ENCODE assay signal across 8 cellular contexts in genomic region chr20:30579824-30580438, GRCh38.
DNase-seq lines count a peak whose midpoint lies in the region; TF ChIP-seq lines count a peak whose summit lies in the region.
"Not testable (repeated sequence)": the region's sequence is repeated elsewhere in the genome, so short reads cannot be mapped to it uniquely, and the experiment has no call there.

No MANE protein-coding gene starts in this region.

- H3K4ac ChIP-seq in neuronal stem cell (ENCODE audit: low read length), result not testable (repeated sequence)

- not testable (repeated sequence) for H2BK15ac ChIP-seq in neuronal stem cell (ENCODE audit: low read length)

- not testable (repeated sequence) for H4K91ac ChIP-seq in neuronal stem cell (ENCODE audit: low read depth, low read length, poor library complexity)

- peak overlapping the region; percentile 73 for H3K4me3 Mint-ChIP-seq in Calu3 (ENCODE audit: low read depth, unreplicated experiment)

- not testable (repeated sequence) for H3K27me3 ChIP-seq in fibroblast of lung (ENCODE audit: control insufficient read depth, insufficient read depth, low read length); neuronal stem cell (ENCODE audit: control insufficient read depth in 3 of 3, insufficient read depth in 3 of 3, low read depth in 1 of 3, low read length in 3 of 3); testis

- not testable (repeated sequence) for H3K27ac ChIP-seq in fibroblast of lung (ENCODE audit: insufficient read depth, low read length); neuronal stem cell (replicated peaks; ENCODE audit: low read length)
- H3K27ac ChIP-seq in testis, result peak overlapping the region; percentile 7 to 23

- WGBS in neuronal stem cell (ENCODE audit: extremely low coverage in 2 of 2, insufficient read length in 2 of 2, insufficient replicate concordance in 1 of 2), 2 donors, result no CpG with 5 or more reads among the region's 27 CpGs
- WGBS in testis, 2 donors, result 3 to 10% methylated on average over 13 to 27 of the region's 27 CpGs

- not testable (repeated sequence) for H3K4me1 Mint-ChIP-seq in Calu3 (ENCODE audit: low read depth, unreplicated experiment)

- H2BK120ac ChIP-seq in neuronal stem cell (ENCODE audit: low read depth, low read length), result not testable (repeated sequence)

- BruUV-seq in Calu3 (replicated peaks; lab: Mats Ljungman, UMichigan), result not testable (repeated sequence)

- intact Hi-C loops in Calu3 (cut with micrococcal nuclease; ENCODE audit: unreplicated experiment); testis (cut with DNase I; ENCODE audit: low total_unique reads): not testable (repeated sequence)

- not testable (repeated sequence) for H2AFZ ChIP-seq in fibroblast of lung (ENCODE audit: low read length)
- peak overlapping the region; percentile 64 for H2AFZ ChIP-seq in neuronal stem cell (ENCODE audit: low read length)

- H3K79me2 ChIP-seq in fibroblast of lung (ENCODE audit: control insufficient read depth, insufficient read depth, low read length), result not testable (repeated sequence)

- H3K4me3 ChIP-seq in fibroblast of lung (replicated peaks in 1 of 4; ENCODE audit: control extremely low read depth in 1 of 4, insufficient read depth in 1 of 4, low read depth in 3 of 4, low read length in 4 of 4) (peak overlapping the region in 2 of 4 experiments; percentile 53 to 68), neuronal stem cell (ENCODE audit: low read length in 2 of 2) (peak overlapping the region; percentile 28 to 76), testis (peak overlapping the region; percentile 36 to 57)

- not testable (repeated sequence) for H2BK12ac ChIP-seq in neuronal stem cell (ENCODE audit: low read length)

- not testable (repeated sequence) for H3K9me3 ChIP-seq in fibroblast of lung (ENCODE audit: control insufficient read depth, insufficient read depth, low read depth, low read length); neuronal stem cell (replicated peaks in 1 of 2; ENCODE audit: control insufficient read depth in 2 of 2, insufficient read depth in 1 of 2, low read depth in 1 of 2, low read length in 2 of 2); testis

- not testable (repeated sequence) for H3K36me3 ChIP-seq in fibroblast of lung (ENCODE audit: control insufficient read depth, insufficient read depth, low read length); neuronal stem cell (replicated peaks in 1 of 2; ENCODE audit: control insufficient read depth in 2 of 2, insufficient read depth in 2 of 2, low read length in 2 of 2); testis (ENCODE audit: low read depth, missing control alignments)

- not testable (repeated sequence) for H3K9me3 Mint-ChIP-seq in Calu3 (ENCODE audit: low read depth, unreplicated experiment)

- H4K8ac ChIP-seq in neuronal stem cell (ENCODE audit: low read depth, low read length), result not testable (repeated sequence)

- not testable (repeated sequence) for H3K18ac ChIP-seq in neuronal stem cell (ENCODE audit: low read length)

- H3K4me1 ChIP-seq in fibroblast of lung (ENCODE audit: control insufficient read depth, extremely low read depth, insufficient read depth, low read length); neuronal stem cell (ENCODE audit: control insufficient read depth in 2 of 2, insufficient read depth in 1 of 2, low read depth in 1 of 2, low read length in 2 of 2); testis: not testable (repeated sequence)

- H3K79me1 ChIP-seq in neuronal stem cell (ENCODE audit: low read depth, low read length), result not testable (repeated sequence)

- H3K27me3 Mint-ChIP-seq in Calu3 (ENCODE audit: unreplicated experiment), result not testable (repeated sequence)

- CTCF ChIA-PET in Calu3 (lab: Charles Lee), result interaction anchor here (0.6 kb wide), 1 partner anchor 105 kb away, joined by 3 read pairs; no protein-coding TSS in a partner anchor

- peak overlapping the region; percentile 69 for H3K27ac Mint-ChIP-seq in Calu3 (ENCODE audit: unreplicated experiment)

- TF ChIP-seq CTCF in Calu3 (IDR thresholded peaks at IDR 0.05; ENCODE audit: unreplicated experiment); fibroblast of lung (conservative IDR thresholded peaks at IDR 0.05 in 1 of 2, IDR thresholded peaks at IDR 0.05 in 1 of 2; ENCODE audit: low read depth in 1 of 2, low read length in 2 of 2); testis (IDR thresholded peaks at IDR 0.05): not testable (repeated sequence)

- H3K14ac ChIP-seq in neuronal stem cell (ENCODE audit: low read length), result not testable (repeated sequence)

- not testable (repeated sequence) for H3K36me3 Mint-ChIP-seq in Calu3 (ENCODE audit: insufficient read depth, unreplicated experiment)

- not testable (repeated sequence) for TF ChIP-seq POLR2A in testis (IDR thresholded peaks at IDR 0.05)

- H3K9ac ChIP-seq in fibroblast of lung (ENCODE audit: insufficient read depth, low read length); neuronal stem cell (ENCODE audit: low read depth, low read length, poor library complexity): not testable (repeated sequence)

- DNase-seq in Calu3 (peak; percentile 55), LHCN-M2 (ENCODE audit: low read depth) (peak; percentile 18), OCI-M1 (lab: John Stamatoyannopoulos, UW) (peak; percentile 75), astrocyte of the hippocampus (ENCODE audit: low read depth, low spot score) (peak; percentile 28), fibroblast of lung (ENCODE audit: low read depth in 2 of 2) (peak; percentile 1 to 86), islet precursor cell (peak; percentile 87), neuronal stem cell (ENCODE audit: low spot score) (peak; percentile 51), testis (peak; percentile 95)

- not testable (repeated sequence) for H3K4me2 ChIP-seq in fibroblast of lung (ENCODE audit: extremely low read depth, insufficient read depth, low read length)
- H3K4me2 ChIP-seq in neuronal stem cell (ENCODE audit: insufficient read depth, low read length, poor library complexity, severe bottlenecking), result peak overlapping the region; percentile 37

- H3K23ac ChIP-seq in neuronal stem cell (ENCODE audit: low read depth, low read length, poor library complexity), result not testable (repeated sequence)

- H4K20me1 ChIP-seq in fibroblast of lung (ENCODE audit: control insufficient read depth, extremely low read depth, insufficient read depth, low read length), result not testable (repeated sequence)

- H2AK5ac ChIP-seq in neuronal stem cell (ENCODE audit: low read depth, low read length), result not testable (repeated sequence)

- H2BK5ac ChIP-seq in neuronal stem cell (ENCODE audit: low read length), result not testable (repeated sequence)

Comparison
In these comparisons a context has a peak if more than half of its experiments do, and no peak if none do; other contexts are left out.
1. DNase-seq: peak in every context shown above with its lines; median percentile 95 in testis; 87 in islet precursor cell; 75 in OCI-M1; 55 in Calu3; 51 in neuronal stem cell; 44 in fibroblast of lung; 28 in astrocyte of the hippocampus; 18 in LHCN-M2.